ENCODE assay signal across 2 cellular contexts in genomic region chr22:33063611-33064010, GRCh38.
TF ChIP-seq lines count a peak whose summit lies in the region.

No MANE protein-coding gene starts in this region.

TF ChIP-seq in HepG2, 621 proteins besides CTCF, POLR2A, EP300 and RAD21 (continues in another document):
- TF ChIP-seq ZNF878 (CRISPR knock-in tag; IDR thresholded peaks at IDR 0.05) (no peak), MAFF (IDR thresholded peaks at IDR 0.05; ENCODE audit: low read depth, low read length) (peak; percentile 99), GATAD2A (CRISPR knock-in tag; IDR thresholded peaks at IDR 0.05) (no peak), ZNF276 (CRISPR knock-in tag; IDR thresholded peaks at IDR 0.05; ENCODE audit: low read depth) (no peak), ZIK1 (CRISPR knock-in tag; IDR thresholded peaks at IDR 0.05; ENCODE audit: borderline replicate concordance, low read depth) (no peak), ZXDC (CRISPR knock-in tag; IDR thresholded peaks at IDR 0.05) (no peak), MAFK (conservative IDR thresholded peaks at IDR 0.05 in 1 of 2, IDR thresholded peaks at IDR 0.05 in 1 of 2; ENCODE audit: low read length in 2 of 2) (peak; percentile 97 to 99), KDM2A (CRISPR knock-in tag; IDR thresholded peaks at IDR 0.05; ENCODE audit: borderline replicate concordance, low read depth) (no peak), ZNF589 (CRISPR knock-in tag; conservative IDR thresholded peaks at IDR 0.05) (no peak), ZNF234 (CRISPR knock-in tag; conservative IDR thresholded peaks at IDR 0.05) (no peak), ELF1 (CRISPR knock-in tag; IDR thresholded peaks at IDR 0.05) (no peak), ZNF251 (CRISPR knock-in tag; IDR thresholded peaks at IDR 0.05) (no peak)
- TF ChIP-seq, protein P1, sequence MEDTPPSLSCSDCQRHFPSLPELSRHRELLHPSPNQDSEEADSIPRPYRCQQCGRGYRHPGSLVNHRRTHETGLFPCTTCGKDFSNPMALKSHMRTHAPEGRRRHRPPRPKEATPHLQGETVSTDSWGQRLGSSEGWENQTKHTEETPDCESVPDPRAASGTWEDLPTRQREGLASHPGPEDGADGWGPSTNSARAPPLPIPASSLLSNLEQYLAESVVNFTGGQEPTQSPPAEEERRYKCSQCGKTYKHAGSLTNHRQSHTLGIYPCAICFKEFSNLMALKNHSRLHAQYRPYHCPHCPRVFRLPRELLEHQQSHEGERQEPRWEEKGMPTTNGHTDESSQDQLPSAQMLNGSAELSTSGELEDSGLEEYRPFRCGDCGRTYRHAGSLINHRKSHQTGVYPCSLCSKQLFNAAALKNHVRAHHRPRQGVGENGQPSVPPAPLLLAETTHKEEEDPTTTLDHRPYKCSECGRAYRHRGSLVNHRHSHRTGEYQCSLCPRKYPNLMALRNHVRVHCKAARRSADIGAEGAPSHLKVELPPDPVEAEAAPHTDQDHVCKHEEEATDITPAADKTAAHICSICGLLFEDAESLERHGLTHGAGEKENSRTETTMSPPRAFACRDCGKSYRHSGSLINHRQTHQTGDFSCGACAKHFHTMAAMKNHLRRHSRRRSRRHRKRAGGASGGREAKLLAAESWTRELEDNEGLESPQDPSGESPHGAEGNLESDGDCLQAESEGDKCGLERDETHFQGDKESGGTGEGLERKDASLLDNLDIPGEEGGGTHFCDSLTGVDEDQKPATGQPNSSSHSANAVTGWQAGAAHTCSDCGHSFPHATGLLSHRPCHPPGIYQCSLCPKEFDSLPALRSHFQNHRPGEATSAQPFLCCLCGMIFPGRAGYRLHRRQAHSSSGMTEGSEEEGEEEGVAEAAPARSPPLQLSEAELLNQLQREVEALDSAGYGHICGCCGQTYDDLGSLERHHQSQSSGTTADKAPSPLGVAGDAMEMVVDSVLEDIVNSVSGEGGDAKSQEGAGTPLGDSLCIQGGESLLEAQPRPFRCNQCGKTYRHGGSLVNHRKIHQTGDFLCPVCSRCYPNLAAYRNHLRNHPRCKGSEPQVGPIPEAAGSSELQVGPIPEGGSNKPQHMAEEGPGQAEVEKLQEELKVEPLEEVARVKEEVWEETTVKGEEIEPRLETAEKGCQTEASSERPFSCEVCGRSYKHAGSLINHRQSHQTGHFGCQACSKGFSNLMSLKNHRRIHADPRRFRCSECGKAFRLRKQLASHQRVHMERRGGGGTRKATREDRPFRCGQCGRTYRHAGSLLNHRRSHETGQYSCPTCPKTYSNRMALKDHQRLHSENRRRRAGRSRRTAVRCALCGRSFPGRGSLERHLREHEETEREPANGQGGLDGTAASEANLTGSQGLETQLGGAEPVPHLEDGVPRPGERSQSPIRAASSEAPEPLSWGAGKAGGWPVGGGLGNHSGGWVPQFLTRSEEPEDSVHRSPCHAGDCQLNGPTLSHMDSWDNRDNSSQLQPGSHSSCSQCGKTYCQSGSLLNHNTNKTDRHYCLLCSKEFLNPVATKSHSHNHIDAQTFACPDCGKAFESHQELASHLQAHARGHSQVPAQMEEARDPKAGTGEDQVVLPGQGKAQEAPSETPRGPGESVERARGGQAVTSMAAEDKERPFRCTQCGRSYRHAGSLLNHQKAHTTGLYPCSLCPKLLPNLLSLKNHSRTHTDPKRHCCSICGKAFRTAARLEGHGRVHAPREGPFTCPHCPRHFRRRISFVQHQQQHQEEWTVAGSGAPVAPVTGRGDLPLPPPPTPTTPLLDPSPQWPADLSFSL (CRISPR knock-in tag; IDR thresholded peaks at IDR 0.05) = no peak
- TF ChIP-seq, protein P2, sequence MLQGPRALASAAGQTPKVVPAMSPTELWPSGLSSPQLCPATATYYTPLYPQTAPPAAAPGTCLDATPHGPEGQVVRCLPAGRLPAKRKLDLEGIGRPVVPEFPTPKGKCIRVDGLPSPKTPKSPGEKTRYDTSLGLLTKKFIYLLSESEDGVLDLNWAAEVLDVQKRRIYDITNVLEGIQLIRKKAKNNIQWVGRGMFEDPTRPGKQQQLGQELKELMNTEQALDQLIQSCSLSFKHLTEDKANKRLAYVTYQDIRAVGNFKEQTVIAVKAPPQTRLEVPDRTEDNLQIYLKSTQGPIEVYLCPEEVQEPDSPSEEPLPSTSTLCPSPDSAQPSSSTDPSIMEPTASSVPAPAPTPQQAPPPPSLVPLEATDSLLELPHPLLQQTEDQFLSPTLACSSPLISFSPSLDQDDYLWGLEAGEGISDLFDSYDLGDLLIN (CRISPR knock-in tag; IDR thresholded peaks at IDR 0.05; ENCODE audit: borderline replicate concordance) = no peak

TF ChIP-seq in H1, 55 proteins besides CTCF, POLR2A, EP300 and RAD21:
- TF ChIP-seq, protein P3, sequence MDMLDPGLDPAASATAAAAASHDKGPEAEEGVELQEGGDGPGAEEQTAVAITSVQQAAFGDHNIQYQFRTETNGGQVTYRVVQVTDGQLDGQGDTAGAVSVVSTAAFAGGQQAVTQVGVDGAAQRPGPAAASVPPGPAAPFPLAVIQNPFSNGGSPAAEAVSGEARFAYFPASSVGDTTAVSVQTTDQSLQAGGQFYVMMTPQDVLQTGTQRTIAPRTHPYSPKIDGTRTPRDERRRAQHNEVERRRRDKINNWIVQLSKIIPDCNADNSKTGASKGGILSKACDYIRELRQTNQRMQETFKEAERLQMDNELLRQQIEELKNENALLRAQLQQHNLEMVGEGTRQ (IDR thresholded peaks at IDR 0.05; ENCODE audit: low read length) = no peak
- TF ChIP-seq MAFK (IDR thresholded peaks at IDR 0.05; ENCODE audit: low read depth, low read length) = peak; percentile 95
